ENCODE assay signal across 1 cellular context in the genomic region with DNA sequence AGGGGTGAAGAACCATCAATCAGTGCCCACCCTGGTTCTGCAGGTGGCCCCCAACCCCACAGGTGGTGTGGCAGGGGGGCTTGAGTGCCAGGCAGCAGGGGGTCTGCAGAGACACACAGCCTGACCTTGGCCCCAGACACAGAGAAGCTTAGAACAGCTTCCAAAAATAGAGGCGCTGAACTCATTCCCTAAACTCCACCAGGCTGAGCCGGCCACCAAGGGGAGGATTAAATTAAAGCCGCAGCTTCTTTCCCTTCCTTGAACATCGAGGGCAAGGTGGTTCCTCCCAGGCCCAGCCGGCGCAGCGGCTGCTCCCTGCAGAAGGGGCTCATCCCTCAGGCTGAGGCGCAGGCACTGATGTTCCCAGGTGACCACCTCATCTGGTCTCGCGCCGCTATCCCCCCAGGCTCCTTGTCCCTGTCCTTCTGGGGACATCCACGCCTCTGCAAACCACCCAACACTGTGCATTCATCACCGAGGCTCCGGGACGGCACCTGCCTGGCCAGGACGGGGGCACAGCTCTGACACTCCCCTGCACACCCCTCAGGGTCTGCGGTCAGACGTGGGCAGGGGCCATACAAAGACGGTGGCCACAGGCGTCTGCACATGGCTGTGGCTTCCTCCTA.
TF ChIP-seq lines count a peak whose summit lies in the region.

No MANE protein-coding gene starts in this region.

TF ChIP-seq in A549, 52 proteins besides CTCF, POLR2A, EP300 and RAD21 (continued from another document):
- no peak for TF ChIP-seq MAZ (IDR thresholded peaks at IDR 0.05; ENCODE audit: borderline replicate concordance, low read depth, low read length)
- TF ChIP-seq GATA3 (IDR thresholded peaks at IDR 0.05; ENCODE audit: borderline replicate concordance), result no peak
- no peak for TF ChIP-seq MYC (IDR thresholded peaks at IDR 0.05; ENCODE audit: borderline replicate concordance, low read length)
- TF ChIP-seq, protein P1, sequence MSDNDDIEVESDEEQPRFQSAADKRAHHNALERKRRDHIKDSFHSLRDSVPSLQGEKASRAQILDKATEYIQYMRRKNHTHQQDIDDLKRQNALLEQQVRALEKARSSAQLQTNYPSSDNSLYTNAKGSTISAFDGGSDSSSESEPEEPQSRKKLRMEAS (IDR thresholded peaks at IDR 0.05), result no peak
